8 cellular contexts compared by ENCODE assay signal in genomic region chr14:34629657-34630529, GRCh38. TPM values are rescaled to one million over a fixed set of nuclear protein-coding genes. Genes with fewer than 3 reads are reported as not detected.
DNase-seq lines count a peak whose midpoint lies in the region; ATAC-seq and TF ChIP-seq lines count a peak whose summit lies in the region.

SNX6 (minus strand) TSS chr14:34630148; CDS start chr14:34630116, 32 bp downstream.

- H3K9me3 ChIP-seq in hepatocyte (ENCODE audit: low read depth), result no peaks in the 10 kb centered on the region

- in situ Hi-C loops in astrocyte of the cerebellum (cut with HindIII; ENCODE audit: low sequenced_read_pairs), result no loop called here

- peak; percentile 79 for TF ChIP-seq POLR2A in GM15510 (IDR thresholded peaks at IDR 0.05; ENCODE audit: borderline replicate concordance, extremely low read depth, insufficient read length)

- H3K4me1 ChIP-seq in hepatocyte (ENCODE audit: insufficient read depth), result peaks cover 3% of the 10 kb centered on the region

- peaks cover 12% of the 10 kb centered on the region for H4K20me1 ChIP-seq in hepatocyte (ENCODE audit: insufficient read depth, poor library complexity, severe bottlenecking)

- peak; percentile 92 for ATAC-seq in HG02623 (IDR thresholded peaks at IDR 0.05; ENCODE audit: unreplicated experiment)

- H3K4me2 ChIP-seq in hepatocyte, result peak within 1 kb of the TSS; percentile 80

- peak within 1 kb of the TSS; percentile 95 for H2AFZ ChIP-seq in hepatocyte

- peak within 1 kb of the TSS; percentile 96 for H3K27ac ChIP-seq in hepatocyte

- no peaks in the 10 kb centered on the region for H3K9me2 ChIP-seq in hepatocyte (replicated peaks; ENCODE audit: insufficient read depth)

- no peak for TF ChIP-seq CTCF in astrocyte of the cerebellum (IDR thresholded peaks at IDR 0.05; ENCODE audit: low read depth, low read length, missing control alignments)
- TF ChIP-seq CTCF in hepatocyte (IDR thresholded peaks at IDR 0.05; ENCODE audit: poor library complexity), result no peak

- H3K79me2 ChIP-seq in hepatocyte, result peaks cover 49% of the 10 kb centered on the region

- no peaks in the 10 kb centered on the region for H3K27me3 ChIP-seq in hepatocyte

- DNase-seq in NCI-H1105 (lab: John Stamatoyannopoulos, UW), result peak; percentile 65
- peak; percentile 62 for DNase-seq in T1000 (lab: John Stamatoyannopoulos, UW)
- peak; percentile 37 for DNase-seq in astrocyte of the cerebellum (ENCODE audit: low read depth)
- peak; percentile 93 for DNase-seq in hepatocyte (ENCODE audit: low spot score)
- DNase-seq in retina, result peak; percentile 84
- no peak for DNase-seq in OCI-M2 (lab: John Stamatoyannopoulos, UW; ENCODE audit: unreplicated experiment)

- H3K4me3 ChIP-seq in astrocyte of the cerebellum (ENCODE audit: low read depth, low read length), result peak within 1 kb of the TSS; percentile 96
- peak within 1 kb of the TSS; percentile 89 for H3K4me3 ChIP-seq in hepatocyte

- H3K36me3 ChIP-seq in hepatocyte (replicated peaks; ENCODE audit: insufficient read depth, low read depth), result no peaks in the 10 kb centered on the region

- WGBS in hepatocyte (ENCODE audit: low lambda C conversion rate, missing lambda C conversion rate), result 10% methylated on average over 35 of the region's 84 CpGs

RNA-seq across cellular contexts. Expression of gene SNX6, which starts in this region (rescaled TPM):
- total RNA-seq in hepatocyte, result 154 and 207 TPM in 2 replicates
- 59.9 and 69.1 TPM in 2 replicates for polyA plus RNA-seq in hepatocyte
